Comparison of ENCODE assay signal across 8 cellular contexts in genomic region chr4:138938371-138938699, GRCh38.
A peak's percentile ranks its signal among the peaks of the same experiment; 100 is the strongest.
DNase-seq lines count a peak whose midpoint lies in the region; ATAC-seq and TF ChIP-seq lines count a peak whose summit lies in the region.

No MANE protein-coding gene starts in this region.

- H3K36me3 ChIP-seq in adipocyte (ENCODE audit: control insufficient read depth, insufficient read depth, low read length, severe bottlenecking) = no peaks in the 10 kb centered on the region

- H3K27me3 Mint-ChIP-seq in type B pancreatic cell = no peaks in the 10 kb centered on the region

- H3K27me3 ChIP-seq in adipocyte (replicated peaks; ENCODE audit: control insufficient read depth, insufficient read depth, low read length) = no peaks in the 10 kb centered on the region

- H3K9me3 Mint-ChIP-seq in type B pancreatic cell = no peaks in the 10 kb centered on the region

- no peak overlapping the region for H3K27ac Mint-ChIP-seq in type B pancreatic cell

- DNase-seq in DMS79 (lab: John Stamatoyannopoulos, UW) (peak; percentile 11), NCI-H1417 treated with DMSO at 0.1 percent for 48 hours (lab: John Stamatoyannopoulos, UW) (peak; percentile 62), adipocyte (ENCODE audit: low read depth) (peak; percentile 87), iPS DF 4.7 (ENCODE audit: extremely low read depth, low spot score) (peak; percentile 36), type B pancreatic cell (ENCODE audit: extremely low spot score, unreplicated experiment) (no peak), mesenteric fat pad (ENCODE audit: low spot score) (no peak)
- no peak for DNase-seq in stimulated activated naive CD8-positive, alpha-beta T cell treated with anti-CD3 and anti-CD28 coated beads, Interleukin-15, Interleukin-2, amounts not matched to agents 100 U/mL and 50 U/mL, for 24 hours

- peaks cover 3% of the 10 kb centered on the region for H3K4me1 ChIP-seq in adipocyte (ENCODE audit: control insufficient read depth, insufficient read depth, low read length)

- H3K4me3 ChIP-seq in adipocyte (ENCODE audit: low read length) = no peak overlapping the region

- H3K4me3 Mint-ChIP-seq in type B pancreatic cell = no peak overlapping the region

- peaks cover 26% of the 10 kb centered on the region for H3K4me1 Mint-ChIP-seq in type B pancreatic cell (ENCODE audit: unreplicated experiment)

- H3K36me3 Mint-ChIP-seq in type B pancreatic cell = no peaks in the 10 kb centered on the region

- TF ChIP-seq CTCF in type B pancreatic cell (conservative IDR thresholded peaks at IDR 0.05) = peak; percentile 76

- peak; percentile 75 for ATAC-seq in GM21528 (IDR thresholded peaks at IDR 0.05; ENCODE audit: low FRiP score, unreplicated experiment)
- ATAC-seq in stimulated activated naive CD8-positive, alpha-beta T cell treated with anti-CD3 and anti-CD28 coated beads, Interleukin-15, Interleukin-2, amounts not matched to agents 100 U/mL and 50 U/mL, for 24 hours = no peak

- H3K9me3 ChIP-seq in adipocyte (ENCODE audit: control insufficient read depth, low read length) = no peaks in the 10 kb centered on the region

- no peak overlapping the region for H3K9ac ChIP-seq in adipocyte (ENCODE audit: low read length)

Comparison
In these comparisons a context has a peak if more than half of its experiments do, and no peak if none do; other contexts are left out.
1. DNase-seq: peak in DMS79 (single experiment), NCI-H1417 treated with DMSO at 0.1 percent for 48 hours (single experiment), adipocyte (single experiment) and iPS DF 4.7 (single experiment); none in type B pancreatic cell (single experiment), mesenteric fat pad (single experiment) and stimulated activated naive CD8-positive, alpha-beta T cell treated with anti-CD3 and anti-CD28 coated beads, Interleukin-15, Interleukin-2, amounts not matched to agents 100 U/mL and 50 U/mL, for 24 hours (single experiment).